ENCODE assay signal across 1 cellular context in the genomic region with DNA sequence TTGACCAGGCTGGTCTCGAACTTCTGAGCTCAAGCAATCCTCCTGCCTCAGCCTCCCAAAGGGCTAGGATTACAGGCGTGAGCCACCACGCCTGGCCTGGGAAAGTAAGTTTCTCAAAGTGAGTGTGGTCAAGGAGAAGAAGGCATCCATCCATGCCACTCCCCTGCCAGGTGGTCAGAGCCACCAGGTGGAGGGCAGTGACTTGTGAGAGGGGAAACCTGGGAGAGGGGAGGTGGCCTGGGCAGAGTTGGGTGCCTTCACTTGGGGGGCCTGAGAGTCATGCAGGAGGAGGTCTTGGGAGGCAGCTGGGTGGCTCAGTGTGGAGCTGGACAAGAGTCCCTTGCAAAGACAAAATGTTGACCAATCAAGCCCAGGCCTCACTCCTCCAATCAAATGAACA.
TF ChIP-seq lines count a peak whose summit lies in the region.

No MANE protein-coding gene starts in this region.

TF ChIP-seq in H1, 55 proteins besides CTCF, POLR2A, EP300 and RAD21:
- no peak for TF ChIP-seq USF2 (IDR thresholded peaks at IDR 0.05; ENCODE audit: low read length)
- TF ChIP-seq CEBPB (IDR thresholded peaks at IDR 0.05; ENCODE audit: low read depth, low read length): no peak
- TF ChIP-seq BACH1 (IDR thresholded peaks at IDR 0.05; ENCODE audit: low read length): no peak
- no peak for TF ChIP-seq KDM4A (IDR thresholded peaks at IDR 0.05; ENCODE audit: low read depth, low read length, severe bottlenecking)
- no peak for TF ChIP-seq RXRA (IDR thresholded peaks at IDR 0.05; ENCODE audit: insufficient read depth, low read depth, low read length)
- no peak for TF ChIP-seq TEAD4 (IDR thresholded peaks at IDR 0.05; ENCODE audit: low read depth, low read length)
- TF ChIP-seq ATF3 (IDR thresholded peaks at IDR 0.05; ENCODE audit: insufficient read depth, low read depth, low read length): no peak
- TF ChIP-seq PHF8 (conservative IDR thresholded peaks at IDR 0.05; ENCODE audit: low read depth, low read length): no peak
- no peak for TF ChIP-seq RNF2 (IDR thresholded peaks at IDR 0.05; ENCODE audit: borderline replicate concordance, low read depth, low read length, missing control alignments, poor library complexity, severe bottlenecking)
- TF ChIP-seq SP2 (IDR thresholded peaks at IDR 0.05; ENCODE audit: low read length): no peak
- no peak for TF ChIP-seq POU5F1 (IDR thresholded peaks at IDR 0.05; ENCODE audit: low read depth, low read length)
